8 cellular contexts compared by ENCODE assay signal in genomic region chr3:188683032-188683491, GRCh38.
DNase-seq lines count a peak whose midpoint lies in the region; ATAC-seq and TF ChIP-seq lines count a peak whose summit lies in the region.

No MANE protein-coding gene starts in this region.

- peak overlapping the region; percentile 75 for H3K27ac ChIP-seq in brain microvascular endothelial cell
- peak overlapping the region; percentile 42 for H3K27ac ChIP-seq in muscle layer of duodenum (ENCODE audit: low read length)

- peaks cover 0 to 7% of the 10 kb centered on the region in 2 donors for H3K4me1 ChIP-seq in muscle layer of duodenum (ENCODE audit: control insufficient read depth in 1 of 2, insufficient read depth in 2 of 2, low read length in 2 of 2)

- H3K27me3 ChIP-seq in brain microvascular endothelial cell (replicated peaks) (no peaks in the 10 kb centered on the region), muscle layer of duodenum (ENCODE audit: low read depth, low read length) (no peaks in the 10 kb centered on the region)

- in situ Hi-C loops in brain microvascular endothelial cell (cut with HindIII; ENCODE audit: low pct_ligation_motif_present, low sequenced_read_pairs): loop anchor here (25.0 kb wide), 1 partner anchor 946 kb away; the partner anchor contains the start of gene BCL6

- CTCF ChIA-PET in AG04449 (lab: Yijun Ruan, JAX): no interaction called here

- H3K36me3 ChIP-seq in brain microvascular endothelial cell (replicated peaks) (no peaks in the 10 kb centered on the region), muscle layer of duodenum (ENCODE audit: control insufficient read depth in 1 of 2, insufficient read depth in 2 of 2, low read length in 2 of 2) (peaks cover 0 to 7% of the 10 kb centered on the region in 2 donors)

- peak; percentile 91 for DNase-seq in AG04449 (ENCODE audit: low read depth, low spot score)
- peak; percentile 95 for DNase-seq in HCEC 1CT
- peak; percentile 92 for DNase-seq in brain microvascular endothelial cell
- no peak for DNase-seq in NCI-H1694 (lab: John Stamatoyannopoulos, UW)
- no peak for DNase-seq in HUDEP-2 (lab: John Stamatoyannopoulos, UW; ENCODE audit: unreplicated experiment in 76 of 76)
- no peak for DNase-seq in NCI-H1930 (lab: John Stamatoyannopoulos, UW)

- no peak for ATAC-seq in HG03108 (IDR thresholded peaks at IDR 0.05; ENCODE audit: unreplicated experiment)

- POLR2A ChIA-PET in AG04449 (lab: Yijun Ruan, JAX): no interaction called here

- no peak overlapping the region for H3K4me3 ChIP-seq in AG04449 (ENCODE audit: low read depth, low read length)
- H3K4me3 ChIP-seq in brain microvascular endothelial cell (ENCODE audit: low read depth, low read length): no peak overlapping the region
- H3K4me3 ChIP-seq in muscle layer of duodenum (ENCODE audit: low read depth in 1 of 2, low read length in 2 of 2): no peak overlapping the region

- TF ChIP-seq CTCF in AG04449 (IDR thresholded peaks at IDR 0.05; ENCODE audit: insufficient read depth, low read length, missing control alignments) (no peak), brain microvascular endothelial cell (IDR thresholded peaks at IDR 0.05; ENCODE audit: low read depth, low read length, missing control alignments) (no peak)

- H3K9me3 ChIP-seq in muscle layer of duodenum (ENCODE audit: control insufficient read depth in 1 of 2, low read length in 2 of 2): no peaks in the 10 kb centered on the region

Comparison
In these comparisons a context has a peak if more than half of its experiments do, and no peak if none do; other contexts are left out.
1. DNase-seq: peak in AG04449 (single experiment), HCEC 1CT (single experiment) and brain microvascular endothelial cell (single experiment); none in NCI-H1694 (single experiment), HUDEP-2 (0 of 76) and NCI-H1930 (0 of 2).